Comparison of ENCODE assay signal across 22 cellular contexts in genomic region chr14:33655421-33655820, GRCh38.
"Had no signal": no experiment of that assay in that cellular context is flagged by ENCODE, and none has a peak within 500 bp of the region (broad histone marks: within the 10 kb centered on the region; RNA-seq: fewer than 3 reads in every experiment).

No MANE protein-coding gene starts in this region.

- H3K27me3 Mint-ChIP-seq: activated CD4-positive, alpha-beta memory T cell treated with anti-CD3 and anti-CD28 coated beads, Interleukin-2, amount 10 ng/mL, durations not matched to agents 7 days and 5 days; activated CD4-positive, alpha-beta T cell treated with anti-CD3 and anti-CD28 coated beads, Interleukin-2, amount 10 ng/mL, durations not matched to agents 24 days and 14 days; activated naive CD4-positive, alpha-beta T cell treated with anti-CD3 and anti-CD28 coated beads, Interleukin-2, amount 10 ng/mL, durations not matched to agents 7 days and 5 days; dendritic cell treated with granulocyte-macrophage colony-stimulating factor and Interleukin-4, amounts not matched to agents 40 ng/mL and 50 ng/mL, for 4 days had no signal

- H3K4me3 Mint-ChIP-seq: activated CD4-positive, alpha-beta memory T cell treated with anti-CD3 and anti-CD28 coated beads, Interleukin-2, amount 10 ng/mL, durations not matched to agents 7 days and 5 days; activated CD4-positive, alpha-beta T cell treated with anti-CD3 and anti-CD28 coated beads, Interleukin-2, amount 10 ng/mL, durations not matched to agents 24 days and 14 days; activated naive CD4-positive, alpha-beta T cell treated with anti-CD3 and anti-CD28 coated beads, Interleukin-2, amount 10 ng/mL, durations not matched to agents 7 days and 5 days; dendritic cell treated with granulocyte-macrophage colony-stimulating factor and Interleukin-4, amounts not matched to agents 40 ng/mL and 50 ng/mL, for 4 days; naive thymus-derived CD4-positive, alpha-beta T cell; neural crest cell; T-helper 1 cell treated with Interleukin-12 subunit alpha and Interleukin-12 subunit beta and Interleukin-4 antibody, amounts not matched to agents 30 μg/mL and 1 μg/mL, for 36 hours had no signal

- H3K4me1 Mint-ChIP-seq: activated CD4-positive, alpha-beta memory T cell treated with anti-CD3 and anti-CD28 coated beads, Interleukin-2, amount 10 ng/mL, durations not matched to agents 7 days and 5 days; activated CD4-positive, alpha-beta T cell treated with anti-CD3 and anti-CD28 coated beads, Interleukin-2, amount 10 ng/mL, durations not matched to agents 24 days and 14 days; activated naive CD4-positive, alpha-beta T cell treated with anti-CD3 and anti-CD28 coated beads, Interleukin-2, amount 10 ng/mL, durations not matched to agents 7 days and 5 days; naive thymus-derived CD4-positive, alpha-beta T cell had no signal

- H3K9me3 Mint-ChIP-seq: activated CD4-positive, alpha-beta memory T cell treated with anti-CD3 and anti-CD28 coated beads, Interleukin-2, amount 10 ng/mL, durations not matched to agents 7 days and 5 days; activated CD4-positive, alpha-beta T cell treated with anti-CD3 and anti-CD28 coated beads, Interleukin-2, amount 10 ng/mL, durations not matched to agents 24 days and 14 days; activated naive CD4-positive, alpha-beta T cell treated with anti-CD3 and anti-CD28 coated beads, Interleukin-2, amount 10 ng/mL, durations not matched to agents 7 days and 5 days; dendritic cell treated with granulocyte-macrophage colony-stimulating factor and Interleukin-4, amounts not matched to agents 40 ng/mL and 50 ng/mL, for 4 days; neural crest cell had no signal

- H3K9me3 ChIP-seq: esophagus muscularis mucosa, heart left ventricle, thyroid gland, upper lobe of right lung had no signal

- ATAC-seq: heart left ventricle; left cardiac atrium; naive thymus-derived CD4-positive, alpha-beta T cell; stimulated activated naive CD8-positive, alpha-beta T cell treated with anti-CD3 and anti-CD28 coated beads, Interleukin-15, Interleukin-2, amounts not matched to agents 100 U/mL and 50 U/mL, for 24 hours; upper lobe of right lung had no signal

- DNase-seq: activated CD4-positive, alpha-beta memory T cell treated with anti-CD3 and anti-CD28 coated beads, Interleukin-2, amount 10 ng/mL, durations not matched to agents 7 days and 5 days; activated CD4-positive, alpha-beta T cell treated with anti-CD3 and anti-CD28 coated beads, Interleukin-2, amount 10 ng/mL, durations not matched to agents 24 days and 14 days; activated CD4-positive, CD25-positive, alpha-beta regulatory T cell; activated effector memory CD4-positive, alpha-beta T cell treated with anti-CD3 and anti-CD28 coated beads, Interleukin-2, amount 50 U/mL, for 16 hours; activated naive CD4-positive, alpha-beta T cell treated with anti-CD3 and anti-CD28 coated beads, Interleukin-2, amount 10 ng/mL, durations not matched to agents 7 days and 5 days; amygdala; effector memory CD4-positive, alpha-beta T cell; heart left ventricle; islet precursor cell; left cardiac atrium; mesendoderm; naive thymus-derived CD4-positive, alpha-beta T cell; occipital lobe; stimulated activated CD4-positive, alpha-beta T cell treated with anti-CD3 and anti-CD28 coated beads, Interleukin-4, amount 100 ng/mL, for 24 hours; stimulated activated naive CD8-positive, alpha-beta T cell treated with anti-CD3 and anti-CD28 coated beads, Interleukin-15, Interleukin-2, amounts not matched to agents 100 U/mL and 50 U/mL, for 24 hours; thyroid gland; upper lobe of right lung had no signal

- H3K36me3 Mint-ChIP-seq: activated naive CD4-positive, alpha-beta T cell treated with anti-CD3 and anti-CD28 coated beads, Interleukin-2, amount 10 ng/mL, durations not matched to agents 7 days and 5 days; naive thymus-derived CD4-positive, alpha-beta T cell had no signal

- H3K4me1 ChIP-seq: esophagus muscularis mucosa, heart left ventricle, thyroid gland, upper lobe of right lung had no signal

- H3K36me3 ChIP-seq: cardiac muscle cell, esophagus muscularis mucosa, heart left ventricle, thyroid gland, upper lobe of right lung had no signal

- H3K27me3 ChIP-seq: cardiac muscle cell, esophagus muscularis mucosa, heart left ventricle, thyroid gland, upper lobe of right lung had no signal

- H3K27ac Mint-ChIP-seq: activated CD4-positive, alpha-beta memory T cell treated with anti-CD3 and anti-CD28 coated beads, Interleukin-2, amount 10 ng/mL, durations not matched to agents 7 days and 5 days; activated CD4-positive, alpha-beta T cell treated with anti-CD3 and anti-CD28 coated beads, Interleukin-2, amount 10 ng/mL, durations not matched to agents 24 days and 14 days; activated naive CD4-positive, alpha-beta T cell treated with anti-CD3 and anti-CD28 coated beads, Interleukin-2, amount 10 ng/mL, durations not matched to agents 7 days and 5 days; dendritic cell treated with granulocyte-macrophage colony-stimulating factor and Interleukin-4, amounts not matched to agents 40 ng/mL and 50 ng/mL, for 4 days; naive thymus-derived CD4-positive, alpha-beta T cell; T-helper 1 cell treated with Interleukin-12 subunit alpha and Interleukin-12 subunit beta and Interleukin-4 antibody, amounts not matched to agents 30 μg/mL and 1 μg/mL, for 36 hours had no signal

- H3K4me3 ChIP-seq: cardiac muscle cell, esophagus muscularis mucosa, heart left ventricle, thyroid gland, upper lobe of right lung had no signal

- H3K27ac ChIP-seq: cardiac muscle cell, esophagus muscularis mucosa, heart left ventricle, thyroid gland, upper lobe of right lung had no signal
